7 cellular contexts compared by ENCODE assay signal in genomic region chr1:202888204-202888506, GRCh38. TPM values are rescaled to one million over a fixed set of nuclear protein-coding genes. Genes with fewer than 3 reads are reported as not detected.
DNase-seq lines count a peak whose midpoint lies in the region; ATAC-seq and TF ChIP-seq lines count a peak whose summit lies in the region.

No MANE protein-coding gene starts in this region.

- no peaks in the 10 kb centered on the region for H3K27me3 Mint-ChIP-seq in T-cell

- in situ Hi-C loops in gastrocnemius medialis (cut with MboI; ENCODE audit: low sequenced_read_pairs in 4 of 4) = no loop called here

- no peak for TF ChIP-seq POLR2A in HCT116 (IDR thresholded peaks at IDR 0.05; ENCODE audit: borderline replicate concordance, extremely low read depth, insufficient read depth, insufficient read length)
- TF ChIP-seq POLR2A in gastrocnemius medialis (IDR thresholded peaks at IDR 0.05) = no peak

- no peak overlapping the region for H2AFZ ChIP-seq in HCT116 (ENCODE audit: low read depth, low read length, poor library complexity, severe bottlenecking)

- H3K79me2 ChIP-seq in HCT116 (ENCODE audit: insufficient read depth, low read length) = peaks cover 29% of the 10 kb centered on the region

- H3K4me3 ChIP-seq in HCT116 (replicated peaks in 1 of 2; ENCODE audit: low read depth in 1 of 2, low read length in 2 of 2) (peak overlapping the region; percentile 67 to 84), gastrocnemius medialis (peak overlapping the region; percentile 77 to 98 (median 90))

- RAD21 ChIA-PET in HCT116 (lab: Charles Lee; ENCODE audit: low non-redundant PET in 1 of 2, low total read pairs in 2 of 2, uncharacterized antibody in 2 of 2, unreplicated experiment in 2 of 2) = no interaction called here

- TF ChIP-seq RAD21 in HCT116 (IDR thresholded peaks at IDR 0.05; ENCODE audit: low read depth) = no peak

- H3K27me3 ChIP-seq in HCT116 (ENCODE audit: insufficient read depth, low read length) (no peaks in the 10 kb centered on the region), gastrocnemius medialis (no peaks in the 10 kb centered on the region)

- peak overlapping the region; percentile 82 to 89 (median 86) for H3K4me3 Mint-ChIP-seq in T-cell

- H3K9me3 ChIP-seq in HCT116 (ENCODE audit: control insufficient read depth in 1 of 2, insufficient read depth in 1 of 2, low read depth in 1 of 2, low read length in 2 of 2) = no peaks in the 10 kb centered on the region
- H3K9me3 ChIP-seq in gastrocnemius medialis = no peaks in the 10 kb centered on the region

- intact Hi-C loops in HCT116 (cut with micrococcal nuclease) (loop anchor here (2.0 kb wide), 3 partner anchors 27 to 77 kb away; partner anchors contain the start of genes KLHL12 and PCAT6), gastrocnemius medialis (cut with DNase I; ENCODE audit: low total_unique reads) (loop anchor here (2.0 kb wide), 2 partner anchors 39 to 79 kb away; partner anchors contain the start of genes CYB5R1 and KLHL12)

- peaks cover 16% of the 10 kb centered on the region for H3K36me3 Mint-ChIP-seq in T-cell

- H3K9ac ChIP-seq in HCT116 (ENCODE audit: low read length) = peak overlapping the region; percentile 75

- no peaks in the 10 kb centered on the region for H4K20me1 ChIP-seq in HCT116 (ENCODE audit: insufficient read depth)

- CTCF ChIA-PET in HCT116 (lab: Charles Lee) (no interaction called here), T-cell (lab: Charles Lee) (no interaction called here)

- H3K4me1 ChIP-seq in HCT116 (ENCODE audit: control insufficient read depth in 1 of 2, insufficient read depth in 2 of 2, low read length in 2 of 2) (peaks cover 6 to 14% of the 10 kb centered on the region in 2 experiments; a peak in 3 of 4 replicates), gastrocnemius medialis (peaks cover 9 to 13% of the 10 kb centered on the region in 2 donors)

- peak overlapping the region; percentile 80 for H3K4me2 ChIP-seq in HCT116 (ENCODE audit: low read length)

- BruUV-seq in HCT116 (replicated peaks; lab: Mats Ljungman, UMichigan) = no TSS peak

- no peaks in the 10 kb centered on the region for H3K9me3 Mint-ChIP-seq in T-cell

- H3K27ac ChIP-seq in HCT116 (ENCODE audit: low read depth, low read length) = peak overlapping the region; percentile 90
- peak overlapping the region; percentile 93 to 99 (median 96) for H3K27ac ChIP-seq in gastrocnemius medialis

- peaks cover 0 to 7% of the 10 kb centered on the region in 2 experiments; a peak in 2 of 4 replicates for H3K36me3 ChIP-seq in HCT116 (ENCODE audit: control insufficient read depth in 1 of 2, insufficient read depth in 2 of 2, low read length in 2 of 2)
- H3K36me3 ChIP-seq in gastrocnemius medialis = peaks cover 0 to 11% of the 10 kb centered on the region in 2 donors

- POLR2A ChIA-PET in HCT116 (lab: Charles Lee) = interaction anchor here (0.9 kb wide), 1 partner anchor 16 kb away, joined by 3 read pairs; no protein-coding TSS in a partner anchor
- POLR2A ChIA-PET in T-cell (lab: Charles Lee) = interaction anchor here in 1 of 2 donors (0.5 kb wide), 1 partner anchor 82 kb away, joined by 3 read pairs; no protein-coding TSS in a partner anchor

- peak overlapping the region; percentile 85 to 88 for H3K27ac Mint-ChIP-seq in T-cell

- H3K4me1 Mint-ChIP-seq in T-cell = peaks cover 13 to 36% (median 28%) of the 10 kb centered on the region in 3 donors

- ATAC-seq in HCT116 = no peak
- ATAC-seq in T-cell (replicated peaks in 1 of 4) = no peak
- ATAC-seq in gastrocnemius medialis = no peak
- no peak for ATAC-seq in HG03025 (IDR thresholded peaks at IDR 0.05; ENCODE audit: low FRiP score, unreplicated experiment)
- no peak for ATAC-seq in HG03139 (IDR thresholded peaks at IDR 0.05; ENCODE audit: unreplicated experiment)

- TF ChIP-seq CTCF in HCT116 (IDR thresholded peaks at IDR 0.05 in 2 of 3, conservative IDR thresholded peaks at IDR 0.05 in 1 of 3; ENCODE audit: borderline replicate concordance in 1 of 3, insufficient read depth in 1 of 3, low read depth in 2 of 3, low read length in 2 of 3) = no peak
- no peak for TF ChIP-seq CTCF in gastrocnemius medialis (IDR thresholded peaks at IDR 0.05 in 4 of 5, conservative IDR thresholded peaks at IDR 0.05 in 1 of 5)

- DNase-seq in HCT116 (ENCODE audit: low read depth, low spot score) (peak; percentile 4), T-cell (no peak), foreskin melanocyte (peak; percentile 7), gastrocnemius medialis (no peak), NCI-H1417 treated with DMSO at 0.1 percent for 48 hours (lab: John Stamatoyannopoulos, UW) (no peak)

- H3K9me2 ChIP-seq in HCT116 (ENCODE audit: insufficient read depth) = no peaks in the 10 kb centered on the region

TF ChIP-seq in HCT116, 20 proteins besides CTCF, POLR2A, EP300 and RAD21:
- TF ChIP-seq ATF3 (IDR thresholded peaks at IDR 0.05) = no peak
- TF ChIP-seq EGR1 (IDR thresholded peaks at IDR 0.05; ENCODE audit: low read depth) = no peak
- no peak for TF ChIP-seq YY1 (IDR thresholded peaks at IDR 0.05; ENCODE audit: extremely low read depth, insufficient replicate concordance, low read depth, low read length)
- TF ChIP-seq POLR2AphosphoS5 (IDR thresholded peaks at IDR 0.05; ENCODE audit: low read depth, low read length) = no peak
- 0 out of 2 replicates have a peak, but pooled peaks have one; percentile 4 for TF ChIP-seq MAX (IDR thresholded peaks at IDR 0.05)

RNA-seq across cellular contexts. Expression of gene RABIF, which starts 0.8 kb away (rescaled TPM):
- total RNA-seq in HCT116 (2021; ENCODE audit: unreplicated experiment) = 5.4 TPM
- 5.1 and 5.2 TPM in 2 replicates for polyA plus RNA-seq in HCT116 (2012)
- 10 to 100 TPM in 4 of 5 donors, 1 to 10 TPM in 1; 9.2 to 18.3 (median 15.6) TPM for total RNA-seq in T-cell
- total RNA-seq in gastrocnemius medialis = 1 to 10 TPM; 2.6 to 9.2 (median 3.9) TPM

RNA-seq across cellular contexts. Expression of gene KLHL12, which starts 38.9 kb away (rescaled TPM):
- total RNA-seq in HCT116 (2021; ENCODE audit: unreplicated experiment) (33.8 TPM), T-cell (10 to 100 TPM; 18.8 to 22.7 (median 22.0) TPM), gastrocnemius medialis (10 to 100 TPM; 12.1 to 24.0 (median 12.6) TPM)
- 26.5 and 31.1 TPM in 2 replicates for polyA plus RNA-seq in HCT116 (2012)

Comparison
In these comparisons a context has a peak if more than half of its experiments do, and no peak if none do; other contexts are left out.
1. DNase-seq: peak in HCT116 (single experiment) and foreskin melanocyte (single experiment); none in T-cell (0 of 34), gastrocnemius medialis (0 of 2) and NCI-H1417 treated with DMSO at 0.1 percent for 48 hours (single experiment).